Comparison of ENCODE assay signal across 8 cellular contexts in genomic region chr3:115513411-115513800, GRCh38.
A peak's percentile ranks its signal among the peaks of the same experiment; 100 is the strongest.
DNase-seq lines count a peak whose midpoint lies in the region; ATAC-seq and FAIRE-seq lines count a peak whose summit lies in the region.

No MANE protein-coding gene starts in this region.

- H3K36me3 Mint-ChIP-seq in activated CD8-positive, alpha-beta memory T cell treated with anti-CD3 and anti-CD28 coated beads, Interleukin-2, amount 10 ng/mL, durations not matched to agents 7 days and 5 days = no peaks in the 10 kb centered on the region
- H3K36me3 Mint-ChIP-seq in immature natural killer cell = no peaks in the 10 kb centered on the region

- CTCF ChIA-PET in activated CD8-positive, alpha-beta memory T cell treated with anti-CD3 and anti-CD28 coated beads, Interleukin-2, amount 10 ng/mL, durations not matched to agents 7 days and 5 days (lab: Charles Lee) = no interaction called here

- H3K4me1 ChIP-seq in adipocyte (ENCODE audit: control insufficient read depth, insufficient read depth, low read length) (peaks cover 19% of the 10 kb centered on the region), thymus (ENCODE audit: control insufficient read depth, insufficient read depth, low read length) (no peaks in the 10 kb centered on the region)

- peak overlapping the region; percentile 72 for H3K4me3 Mint-ChIP-seq in activated CD8-positive, alpha-beta memory T cell treated with anti-CD3 and anti-CD28 coated beads, Interleukin-2, amount 10 ng/mL, durations not matched to agents 7 days and 5 days
- peak overlapping the region; percentile 81 to 93 (median 89) for H3K4me3 Mint-ChIP-seq in immature natural killer cell

- H3K9ac ChIP-seq in adipocyte (ENCODE audit: low read length) = peak overlapping the region; percentile 68

- ATAC-seq in activated CD8-positive, alpha-beta memory T cell treated with anti-CD3 and anti-CD28 coated beads, Interleukin-2, amount 10 ng/mL, durations not matched to agents 7 days and 5 days = no peak

- no peak for DNase-seq in activated CD8-positive, alpha-beta memory T cell treated with anti-CD3 and anti-CD28 coated beads, Interleukin-2, amount 10 ng/mL, durations not matched to agents 7 days and 5 days
- DNase-seq in activated CD8-positive, alpha-beta memory T cell treated with anti-CD3 and anti-CD28 coated beads for 24 hours = no peak
- no peak for DNase-seq in adipocyte (ENCODE audit: low read depth)
- peak; percentile 4 to 24 (median 6) for DNase-seq in immature natural killer cell
- DNase-seq in stimulated activated CD4-positive, alpha-beta T cell treated with anti-CD3 and anti-CD28 coated beads, Interleukin-1b, Interleukin-23, amount 100 ng/mL, for 48 hours = no peak
- DNase-seq in stimulated activated CD4-positive, alpha-beta T cell treated with anti-CD3 and anti-CD28 coated beads, Interleukin-2, amount 100 ng/mL, for 48 hours = no peak
- no peak for DNase-seq in urothelium cell line (ENCODE audit: low spot score)

- 20% methylated on average over 5 of the region's 5 CpGs for WGBS in thymus

- no peaks in the 10 kb centered on the region for H3K9me3 Mint-ChIP-seq in activated CD8-positive, alpha-beta memory T cell treated with anti-CD3 and anti-CD28 coated beads, Interleukin-2, amount 10 ng/mL, durations not matched to agents 7 days and 5 days (ENCODE audit: low read depth)
- peaks cover 0 to 2% (median 0%) of the 10 kb centered on the region in 6 donors for H3K9me3 Mint-ChIP-seq in immature natural killer cell

- no peak overlapping the region for H3K27ac ChIP-seq in thymus (ENCODE audit: low read depth)

- H3K27me3 ChIP-seq in adipocyte (replicated peaks; ENCODE audit: control insufficient read depth, insufficient read depth, low read length) = no peaks in the 10 kb centered on the region
- no peaks in the 10 kb centered on the region for H3K27me3 ChIP-seq in thymus (ENCODE audit: control insufficient read depth, insufficient read depth)

- H3K36me3 ChIP-seq in adipocyte (ENCODE audit: control insufficient read depth, insufficient read depth, low read length, severe bottlenecking) (no peaks in the 10 kb centered on the region), thymus (ENCODE audit: control insufficient read depth, insufficient read depth) (no peaks in the 10 kb centered on the region)

- peaks cover 45% of the 10 kb centered on the region for H3K27me3 Mint-ChIP-seq in activated CD8-positive, alpha-beta memory T cell treated with anti-CD3 and anti-CD28 coated beads, Interleukin-2, amount 10 ng/mL, durations not matched to agents 7 days and 5 days
- H3K27me3 Mint-ChIP-seq in immature natural killer cell (ENCODE audit: low read depth in 3 of 3) = peaks cover 5 to 20% (median 9%) of the 10 kb centered on the region in 3 donors

- H3K27ac Mint-ChIP-seq in activated CD8-positive, alpha-beta memory T cell treated with anti-CD3 and anti-CD28 coated beads, Interleukin-2, amount 10 ng/mL, durations not matched to agents 7 days and 5 days = no peak overlapping the region
- H3K27ac Mint-ChIP-seq in immature natural killer cell = peak overlapping the region in 4 of 6 donors; percentile 9 to 47 (median 30)

- peak overlapping the region; percentile 79 for H3K4me3 ChIP-seq in adipocyte (ENCODE audit: low read length)
- H3K4me3 ChIP-seq in thymus (ENCODE audit: low read length) = peak overlapping the region; percentile 40

- no peak for FAIRE-seq in urothelium cell line (lab: Jason Lieb, UNC)

- H3K9me3 ChIP-seq in adipocyte (ENCODE audit: control insufficient read depth, low read length) = no peaks in the 10 kb centered on the region
- H3K9me3 ChIP-seq in thymus (ENCODE audit: control insufficient read depth) = no peaks in the 10 kb centered on the region

- peaks cover 15% of the 10 kb centered on the region for H3K4me1 Mint-ChIP-seq in activated CD8-positive, alpha-beta memory T cell treated with anti-CD3 and anti-CD28 coated beads, Interleukin-2, amount 10 ng/mL, durations not matched to agents 7 days and 5 days
- H3K4me1 Mint-ChIP-seq in immature natural killer cell = peaks cover 12 to 25% of the 10 kb centered on the region in 2 donors

Comparison
In these comparisons a context has a peak if more than half of its experiments do, and no peak if none do; other contexts are left out.
1. DNase-seq: peak in immature natural killer cell (3 of 3); none in activated CD8-positive, alpha-beta memory T cell treated with anti-CD3 and anti-CD28 coated beads, Interleukin-2, amount 10 ng/mL, durations not matched to agents 7 days and 5 days (single experiment), activated CD8-positive, alpha-beta memory T cell treated with anti-CD3 and anti-CD28 coated beads for 24 hours (single experiment), adipocyte (single experiment), stimulated activated CD4-positive, alpha-beta T cell treated with anti-CD3 and anti-CD28 coated beads, Interleukin-1b, Interleukin-23, amount 100 ng/mL, for 48 hours (single experiment), stimulated activated CD4-positive, alpha-beta T cell treated with anti-CD3 and anti-CD28 coated beads, Interleukin-2, amount 100 ng/mL, for 48 hours (0 of 2) and urothelium cell line (single experiment).